In the genomic region with DNA sequence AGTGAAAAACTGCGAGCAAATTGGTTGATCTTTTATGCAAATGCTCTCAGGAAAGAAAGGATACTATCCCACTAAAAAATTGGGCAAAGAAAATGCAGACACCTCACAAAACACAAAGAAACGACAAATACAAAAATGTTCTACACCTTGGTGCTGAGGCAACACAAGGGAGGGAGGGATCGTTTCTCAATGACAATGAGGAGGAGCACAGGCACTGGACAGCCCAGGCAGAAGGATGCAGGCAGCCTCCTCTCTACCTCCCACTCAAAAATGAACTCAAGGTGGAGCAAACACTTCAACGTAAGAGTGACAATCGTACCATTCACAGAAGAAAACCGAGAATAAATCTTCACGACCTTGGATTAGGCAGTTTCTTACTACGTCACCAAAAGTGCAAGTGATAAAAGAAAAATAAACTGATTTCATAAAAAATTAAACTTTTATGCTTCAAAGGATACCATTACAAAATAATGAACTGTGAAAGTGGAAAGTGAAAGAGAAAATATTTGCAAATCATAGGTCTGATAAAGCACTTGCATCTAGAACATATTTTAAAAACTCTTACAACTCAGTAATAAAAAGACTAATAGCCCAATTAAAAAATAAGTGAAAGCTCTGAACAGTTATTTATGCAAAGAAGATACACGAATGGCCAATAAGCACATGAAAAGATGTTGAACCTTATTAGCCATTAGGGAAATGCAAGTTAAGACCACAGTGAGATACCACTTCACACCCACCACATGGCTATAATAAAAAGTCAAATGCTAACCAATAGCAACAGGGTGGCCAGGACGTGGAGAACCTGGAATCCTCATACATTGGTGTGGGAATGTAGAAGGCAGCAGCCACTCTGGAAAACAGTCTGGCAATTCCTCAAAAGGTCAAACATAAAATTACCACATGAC, we compare ENCODE assay signal across 1 cellular context.
TF ChIP-seq lines count a peak whose summit lies in the region.

No MANE protein-coding gene starts in this region.

TF ChIP-seq in HepG2, 621 proteins besides CTCF, POLR2A, EP300 and RAD21 (continued from another document):
- TF ChIP-seq, protein P1, sequence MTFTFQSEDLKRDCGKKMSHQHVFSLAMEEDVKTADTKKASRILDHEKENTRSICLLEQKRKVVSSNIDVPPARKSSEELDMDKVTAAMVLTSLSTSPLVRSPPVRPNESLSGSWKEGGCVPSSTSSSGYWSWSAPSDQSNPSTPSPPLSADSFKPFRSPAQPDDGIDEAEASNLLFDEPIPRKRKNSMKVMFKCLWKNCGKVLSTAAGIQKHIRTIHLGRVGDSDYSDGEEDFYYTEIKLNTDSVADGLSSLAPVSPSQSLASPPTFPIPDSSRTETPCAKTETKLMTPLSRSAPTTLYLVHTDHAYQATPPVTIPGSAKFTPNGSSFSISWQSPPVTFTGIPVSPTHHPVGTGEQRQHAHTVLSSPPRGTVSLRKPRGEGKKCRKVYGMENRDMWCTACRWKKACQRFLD (CRISPR knock-in tag; IDR thresholded peaks at IDR 0.05; ENCODE audit: borderline replicate concordance), result no peak
- TF ChIP-seq ZFYVE20 (CRISPR knock-in tag; IDR thresholded peaks at IDR 0.05; ENCODE audit: borderline replicate concordance, low read depth) (no peak), YEATS4 (CRISPR knock-in tag; IDR thresholded peaks at IDR 0.05; ENCODE audit: borderline replicate concordance) (no peak), ZNF24 (IDR thresholded peaks at IDR 0.05) (no peak), GLI4 (CRISPR knock-in tag; IDR thresholded peaks at IDR 0.05; ENCODE audit: borderline replicate concordance) (no peak), HNRNPH1 (optimal IDR thresholded peaks at IDR 0.05; ENCODE audit: low read depth, low read length) (no peak), ZNF672 (CRISPR knock-in tag; IDR thresholded peaks at IDR 0.05) (no peak), KDM2A (CRISPR knock-in tag; IDR thresholded peaks at IDR 0.05; ENCODE audit: borderline replicate concordance, low read depth) (no peak), ARID2 (CRISPR knock-in tag; IDR thresholded peaks at IDR 0.05; ENCODE audit: borderline replicate concordance) (no peak), NFRKB (IDR thresholded peaks at IDR 0.05) (no peak), ERF (CRISPR knock-in tag; IDR thresholded peaks at IDR 0.05) (no peak), ZBTB3 (CRISPR knock-in tag; IDR thresholded peaks at IDR 0.05; ENCODE audit: borderline replicate concordance, low read depth) (no peak)
- TF ChIP-seq, protein P2, sequence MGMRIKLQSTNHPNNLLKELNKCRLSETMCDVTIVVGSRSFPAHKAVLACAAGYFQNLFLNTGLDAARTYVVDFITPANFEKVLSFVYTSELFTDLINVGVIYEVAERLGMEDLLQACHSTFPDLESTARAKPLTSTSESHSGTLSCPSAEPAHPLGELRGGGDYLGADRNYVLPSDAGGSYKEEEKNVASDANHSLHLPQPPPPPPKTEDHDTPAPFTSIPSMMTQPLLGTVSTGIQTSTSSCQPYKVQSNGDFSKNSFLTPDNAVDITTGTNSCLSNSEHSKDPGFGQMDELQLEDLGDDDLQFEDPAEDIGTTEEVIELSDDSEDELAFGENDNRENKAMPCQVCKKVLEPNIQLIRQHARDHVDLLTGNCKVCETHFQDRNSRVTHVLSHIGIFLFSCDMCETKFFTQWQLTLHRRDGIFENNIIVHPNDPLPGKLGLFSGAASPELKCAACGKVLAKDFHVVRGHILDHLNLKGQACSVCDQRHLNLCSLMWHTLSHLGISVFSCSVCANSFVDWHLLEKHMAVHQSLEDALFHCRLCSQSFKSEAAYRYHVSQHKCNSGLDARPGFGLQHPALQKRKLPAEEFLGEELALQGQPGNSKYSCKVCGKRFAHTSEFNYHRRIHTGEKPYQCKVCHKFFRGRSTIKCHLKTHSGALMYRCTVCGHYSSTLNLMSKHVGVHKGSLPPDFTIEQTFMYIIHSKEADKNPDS (CRISPR knock-in tag; IDR thresholded peaks at IDR 0.05), result no peak
- TF ChIP-seq, protein P3, sequence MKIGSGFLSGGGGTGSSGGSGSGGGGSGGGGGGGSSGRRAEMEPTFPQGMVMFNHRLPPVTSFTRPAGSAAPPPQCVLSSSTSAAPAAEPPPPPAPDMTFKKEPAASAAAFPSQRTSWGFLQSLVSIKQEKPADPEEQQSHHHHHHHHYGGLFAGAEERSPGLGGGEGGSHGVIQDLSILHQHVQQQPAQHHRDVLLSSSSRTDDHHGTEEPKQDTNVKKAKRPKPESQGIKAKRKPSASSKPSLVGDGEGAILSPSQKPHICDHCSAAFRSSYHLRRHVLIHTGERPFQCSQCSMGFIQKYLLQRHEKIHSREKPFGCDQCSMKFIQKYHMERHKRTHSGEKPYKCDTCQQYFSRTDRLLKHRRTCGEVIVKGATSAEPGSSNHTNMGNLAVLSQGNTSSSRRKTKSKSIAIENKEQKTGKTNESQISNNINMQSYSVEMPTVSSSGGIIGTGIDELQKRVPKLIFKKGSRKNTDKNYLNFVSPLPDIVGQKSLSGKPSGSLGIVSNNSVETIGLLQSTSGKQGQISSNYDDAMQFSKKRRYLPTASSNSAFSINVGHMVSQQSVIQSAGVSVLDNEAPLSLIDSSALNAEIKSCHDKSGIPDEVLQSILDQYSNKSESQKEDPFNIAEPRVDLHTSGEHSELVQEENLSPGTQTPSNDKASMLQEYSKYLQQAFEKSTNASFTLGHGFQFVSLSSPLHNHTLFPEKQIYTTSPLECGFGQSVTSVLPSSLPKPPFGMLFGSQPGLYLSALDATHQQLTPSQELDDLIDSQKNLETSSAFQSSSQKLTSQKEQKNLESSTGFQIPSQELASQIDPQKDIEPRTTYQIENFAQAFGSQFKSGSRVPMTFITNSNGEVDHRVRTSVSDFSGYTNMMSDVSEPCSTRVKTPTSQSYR (CRISPR knock-in tag; IDR thresholded peaks at IDR 0.05; ENCODE audit: borderline replicate concordance), result no peak
TF ChIP-seq in HepG2: peak in this region for 0.
